Comparison of ENCODE assay signal across 11 cellular contexts in genomic region chr7:142300689-142301088, GRCh38. TPM values are rescaled to one million over a fixed set of nuclear protein-coding genes. Genes with fewer than 3 reads are reported as not detected.
DNase-seq lines count a peak whose midpoint lies in the region; ATAC-seq, FAIRE-seq and TF ChIP-seq lines count a peak whose summit lies in the region.
"Had no signal": no experiment of that assay in that cellular context is flagged by ENCODE, and none has a peak within 500 bp of the region (broad histone marks: within the 10 kb centered on the region; RNA-seq: fewer than 3 reads in every experiment).

No MANE protein-coding gene starts in this region.

- no peaks in the 10 kb centered on the region for H3K9me3 ChIP-seq in Caco-2
- no peaks in the 10 kb centered on the region for H3K9me3 ChIP-seq in keratinocyte (ENCODE audit: control insufficient read depth, low read depth, low read length)
- H3K9me3 ChIP-seq: neutrophil had no signal

- no peak overlapping the region for H3K27ac Mint-ChIP-seq in Caco-2 (ENCODE audit: unreplicated experiment)

- BruUV-seq in Caco-2 (replicated peaks; lab: Mats Ljungman, UMichigan), result no TSS peak

- no peak overlapping the region for H3K27ac ChIP-seq in keratinocyte (ENCODE audit: control insufficient read depth, insufficient read depth, low read length)
- H3K27ac ChIP-seq: epithelial cell of prostate, neutrophil had no signal

- H3K27me3 ChIP-seq in Caco-2 (replicated peaks; ENCODE audit: control insufficient read depth, insufficient read depth, low read length) (no peaks in the 10 kb centered on the region; the same call in 1 of the 2 replicates), keratinocyte (ENCODE audit: control insufficient read depth, extremely low read depth, insufficient read depth, low read length) (peaks cover 6% of the 10 kb centered on the region)
- H3K27me3 ChIP-seq: neutrophil had no signal

- H3K4me3 Mint-ChIP-seq in Caco-2 (ENCODE audit: unreplicated experiment), result no peak overlapping the region

- no peaks in the 10 kb centered on the region for H3K9me3 Mint-ChIP-seq in Caco-2 (ENCODE audit: unreplicated experiment)

- peak; percentile 10 to 30 for TF ChIP-seq CTCF in Caco-2 (IDR thresholded peaks at IDR 0.05; ENCODE audit: insufficient read depth in 1 of 2, low read depth in 1 of 2, low read length in 1 of 2, severe bottlenecking in 1 of 2, unreplicated experiment in 1 of 2)
- TF ChIP-seq CTCF in keratinocyte (optimal IDR thresholded peaks at IDR 0.05 in 1 of 3, IDR thresholded peaks at IDR 0.05 in 1 of 3, conservative IDR thresholded peaks at IDR 0.05 in 1 of 3; ENCODE audit: extremely low read depth in 1 of 3, insufficient read depth in 2 of 3, low read length in 3 of 3), result peak; percentile 40 to 62 (median 47)

- no peak overlapping the region for H3K9ac ChIP-seq in keratinocyte (ENCODE audit: control insufficient read depth, extremely low read depth, insufficient read depth, low read length)

- H3K27me3 Mint-ChIP-seq in Caco-2 (ENCODE audit: insufficient read depth, unreplicated experiment), result peaks cover 22% of the 10 kb centered on the region

- H3K79me2 ChIP-seq in keratinocyte (ENCODE audit: control insufficient read depth, insufficient read depth, low read length), result no peaks in the 10 kb centered on the region

- no peak for FAIRE-seq in keratinocyte (lab: Jason Lieb, UNC)

- H2AFZ ChIP-seq in keratinocyte (ENCODE audit: control insufficient read depth, low read length), result no peak overlapping the region

- no peaks in the 10 kb centered on the region for H4K20me1 ChIP-seq in keratinocyte (ENCODE audit: control insufficient read depth, extremely low read depth, insufficient read depth, low read length)

- ATAC-seq in HG03460 (IDR thresholded peaks at IDR 0.05; ENCODE audit: unreplicated experiment), result no peak
- ATAC-seq in HG02852 (IDR thresholded peaks at IDR 0.05; ENCODE audit: unreplicated experiment), result no peak
- no peak for ATAC-seq in HG02870 (IDR thresholded peaks at IDR 0.05; ENCODE audit: unreplicated experiment)

- H3K4me2 ChIP-seq in keratinocyte (ENCODE audit: control insufficient read depth, extremely low read depth, insufficient read depth, low read depth, low read length), result no peak overlapping the region

- H3K9me1 ChIP-seq in keratinocyte (ENCODE audit: control insufficient read depth, extremely low read depth, insufficient read depth, low read length), result no peaks in the 10 kb centered on the region

- DNase-seq in Caco-2, result peak in 1 of 2 experiments; percentile 22
- peak; percentile 32 for DNase-seq in HT-29 (ENCODE audit: low spot score)
- DNase-seq in activated CD8-positive, alpha-beta memory T cell treated with anti-CD3 and anti-CD28 coated beads, Interleukin-2, amount 50 U/mL, for 4 hours, result peak; percentile 33
- DNase-seq in keratinocyte (ENCODE audit: low read depth, low spot score), result no peak
- DNase-seq in NCI-H2107 treated with DMSO at 0.1 percent for 48 hours (lab: John Stamatoyannopoulos, UW; ENCODE audit: unreplicated experiment), result no peak

- intact Hi-C loops in Caco-2 (cut with micrococcal nuclease; ENCODE audit: unreplicated experiment), result no loop called here

- H3K36me3 Mint-ChIP-seq in Caco-2 (ENCODE audit: insufficient read depth, unreplicated experiment), result no peaks in the 10 kb centered on the region

- H3K4me1 Mint-ChIP-seq in Caco-2 (ENCODE audit: low read depth, unreplicated experiment), result no peaks in the 10 kb centered on the region

- CTCF ChIA-PET in Caco-2 (lab: Charles Lee), result no interaction called here

- no peaks in the 10 kb centered on the region for H3K4me1 ChIP-seq in Caco-2
- H3K4me1 ChIP-seq in keratinocyte (ENCODE audit: control insufficient read depth, extremely low read depth, insufficient read depth, low read length), result no peaks in the 10 kb centered on the region

- POLR2A ChIA-PET in Caco-2 (lab: Charles Lee), result no interaction called here

- dilution Hi-C loops in keratinocyte (cut with MboI; ENCODE audit: extremely low pct_ligation_motif_present, low sequenced_read_pairs), result no loop called here

- H3K36me3 ChIP-seq in Caco-2 (ENCODE audit: control insufficient read depth, insufficient read depth, low read length), result no peaks in the 10 kb centered on the region
- H3K36me3 ChIP-seq in keratinocyte (ENCODE audit: control insufficient read depth in 2 of 2, extremely low read depth in 1 of 2, insufficient read depth in 2 of 2, low read length in 2 of 2), result no peaks in the 10 kb centered on the region
- H3K36me3 ChIP-seq: neutrophil had no signal

- H3K4me3 ChIP-seq in Caco-2 (ENCODE audit: low read depth, low read length), result no peak overlapping the region
- no peak overlapping the region for H3K4me3 ChIP-seq in keratinocyte (ENCODE audit: control insufficient read depth in 2 of 3, extremely low read depth in 1 of 3, insufficient read depth in 2 of 3, low read depth in 1 of 3, low read length in 3 of 3)

RNA-seq across cellular contexts. Expression of gene PRSS58, which starts 42.8 kb away (rescaled TPM):
- total RNA-seq in Caco-2 (2022), result not detected in 2 replicates
- not detected in 2 replicates for total RNA-seq in HT-29 (2014; rRNA removed; shearing (Covaris generic))
- not detected in 3 replicates for polyA plus RNA-seq in keratinocyte
- not detected for polyA plus RNA-seq in keratinocyte (2011; ENCODE audit: low read depth)
- polyA plus RNA-seq in keratinocyte (2011; cell fraction: cytosol; rRNA removed), result not detected in 2 replicates
- not detected in 2 replicates for polyA plus RNA-seq in keratinocyte (2011; cell fraction: nucleus; rRNA removed)
- polyA plus RNA-seq in keratinocyte (2012; ENCODE audit: low replicate concordance), result not detected in 2 replicates
- polyA minus RNA-seq in keratinocyte, result not detected in 3 replicates
- not detected for polyA minus RNA-seq in keratinocyte (2011; cell fraction: cytosol; rRNA and poly(A)+ RNA removed)
- polyA minus RNA-seq in keratinocyte (2011; cell fraction: nucleus; rRNA and poly(A)+ RNA removed), result not detected in 2 replicates
- total RNA-seq: temporal lobe had no signal

Comparison
In these comparisons a context has a peak if more than half of its experiments do, and no peak if none do; other contexts are left out.
1. DNase-seq: peak in HT-29 (single experiment) and activated CD8-positive, alpha-beta memory T cell treated with anti-CD3 and anti-CD28 coated beads, Interleukin-2, amount 50 U/mL, for 4 hours (single experiment); none in keratinocyte (single experiment) and NCI-H2107 treated with DMSO at 0.1 percent for 48 hours (single experiment).